Comparison of ENCODE assay signal across 1 cellular context in genomic region chr12:122067548-122067947, GRCh38.
TF ChIP-seq lines count a peak whose summit lies in the region.

No MANE protein-coding gene starts in this region.

TF ChIP-seq in H1, 55 proteins besides CTCF, POLR2A, EP300 and RAD21:
- no peak for TF ChIP-seq HDAC2 (IDR thresholded peaks at IDR 0.05; ENCODE audit: borderline replicate concordance in 1 of 2, low read depth in 2 of 2, low read length in 2 of 2)
- TF ChIP-seq CEBPB (IDR thresholded peaks at IDR 0.05; ENCODE audit: low read depth, low read length), result 0 out of 2 replicates have a peak, but pooled peaks have one; percentile 46
